Comparison of ENCODE assay signal across 27 cellular contexts in genomic region chr1:220922951-220923350, GRCh38. TPM values are rescaled to one million over a fixed set of nuclear protein-coding genes. Genes with fewer than 3 reads are reported as not detected.
DNase-seq lines count a peak whose midpoint lies in the region; ATAC-seq and TF ChIP-seq lines count a peak whose summit lies in the region.
"Had no signal": no experiment of that assay in that cellular context is flagged by ENCODE, and none has a peak within 500 bp of the region (broad histone marks: within the 10 kb centered on the region; RNA-seq: fewer than 3 reads in every experiment).

No MANE protein-coding gene starts in this region.

- no peak overlapping the region for H3K4me3 ChIP-seq in neural progenitor cell
- H3K4me3 ChIP-seq: cardiac muscle cell, gastrocnemius medialis, GM12878, left ventricle myocardium inferior, pancreas, right atrium auricular region, upper lobe of right lung had no signal

- H3K27ac Mint-ChIP-seq in neural progenitor cell = no peak overlapping the region
- H3K27ac Mint-ChIP-seq: activated CD4-positive, alpha-beta T cell treated with anti-CD3 and anti-CD28 coated beads, Interleukin-2, amount 10 ng/mL, durations not matched to agents 7 days and 5 days; activated naive CD4-positive, alpha-beta T cell treated with anti-CD3 and anti-CD28 coated beads, Interleukin-2, amount 50 U/mL, for 24 hours; activated T-helper 17 cell treated with anti-CD3 and anti-CD28 coated beads, Interleukin-2, amount 50 U/mL, for 72 hours; CD4-positive, alpha-beta memory T cell; natural killer cell; T-helper 2 cell treated with Interferon-gamma antibody and Interleukin-4, amounts not matched to agents 5 μg/mL and 100 μg/mL, for 36 hours had no signal

- H3K9me3 ChIP-seq in neural progenitor cell (ENCODE audit: low read depth) = no peaks in the 10 kb centered on the region
- H3K9me3 ChIP-seq: gastrocnemius medialis, left ventricle myocardium inferior, pancreas, right atrium auricular region, upper lobe of right lung had no signal

- no peak overlapping the region for H3K4me3 Mint-ChIP-seq in neural progenitor cell
- H3K4me3 Mint-ChIP-seq: activated CD4-positive, alpha-beta T cell treated with anti-CD3 and anti-CD28 coated beads, Interleukin-2, amount 10 ng/mL, durations not matched to agents 7 days and 5 days; activated naive CD4-positive, alpha-beta T cell treated with anti-CD3 and anti-CD28 coated beads, Interleukin-2, amount 50 U/mL, for 24 hours; activated T-helper 17 cell treated with anti-CD3 and anti-CD28 coated beads, Interleukin-2, amount 50 U/mL, for 72 hours; CD4-positive, alpha-beta memory T cell; natural killer cell; T-helper 2 cell treated with Interferon-gamma antibody and Interleukin-4, amounts not matched to agents 5 μg/mL and 100 μg/mL, for 36 hours had no signal

- H2AFZ ChIP-seq in neural progenitor cell (replicated peaks) = no peak overlapping the region

- H3K27me3 Mint-ChIP-seq in neural progenitor cell (ENCODE audit: insufficient read depth, low read depth) = no peaks in the 10 kb centered on the region
- H3K27me3 Mint-ChIP-seq: activated CD4-positive, alpha-beta T cell treated with anti-CD3 and anti-CD28 coated beads, Interleukin-2, amount 10 ng/mL, durations not matched to agents 7 days and 5 days had no signal

- peak; percentile 47 for DNase-seq in DMS153 (lab: John Stamatoyannopoulos, UW)
- DNase-seq in DMS153 treated with DMSO at 0.1 percent for 48 hours (lab: John Stamatoyannopoulos, UW; ENCODE audit: unreplicated experiment) = no peak
- DNase-seq in NCI-H2029 treated with DMSO at 0.1 percent for 48 hours (lab: John Stamatoyannopoulos, UW) = peak; percentile 8
- peak; percentile 99 for DNase-seq in NCI-H82 treated with DMSO at 0.1 percent for 48 hours (lab: John Stamatoyannopoulos, UW; ENCODE audit: unreplicated experiment)
- peak; percentile 57 for DNase-seq in neural progenitor cell (ENCODE audit: low spot score)
- DNase-seq in NK-92 treated with Interleukin-12 subunit alpha and Interleukin-12 subunit beta, amount 100 ng/mL, for 24 hours (lab: John Stamatoyannopoulos, UW) = no peak
- DNase-seq: activated CD4-positive, alpha-beta T cell treated with anti-CD3 and anti-CD28 coated beads, Interleukin-2, amount 10 ng/mL, durations not matched to agents 7 days and 5 days; aorta; CD4-positive, alpha-beta memory T cell; gastrocnemius medialis; HCEC 1CT; left ventricle myocardium inferior; midbrain; natural killer cell; NCI-H345; pancreas; upper lobe of right lung had no signal

- H3K4me1 Mint-ChIP-seq in neural progenitor cell = no peaks in the 10 kb centered on the region
- H3K4me1 Mint-ChIP-seq: activated CD4-positive, alpha-beta T cell treated with anti-CD3 and anti-CD28 coated beads, Interleukin-2, amount 10 ng/mL, durations not matched to agents 7 days and 5 days; activated naive CD4-positive, alpha-beta T cell treated with anti-CD3 and anti-CD28 coated beads, Interleukin-2, amount 50 U/mL, for 24 hours; activated T-helper 17 cell treated with anti-CD3 and anti-CD28 coated beads, Interleukin-2, amount 50 U/mL, for 72 hours; CD4-positive, alpha-beta memory T cell; natural killer cell had no signal

- H3K4me2 ChIP-seq in neural progenitor cell = peak overlapping the region; percentile 11

- H4K20me1 ChIP-seq in neural progenitor cell (ENCODE audit: low read depth) = no peaks in the 10 kb centered on the region

- H3K9me3 Mint-ChIP-seq in neural progenitor cell = no peaks in the 10 kb centered on the region
- H3K9me3 Mint-ChIP-seq: activated CD4-positive, alpha-beta T cell treated with anti-CD3 and anti-CD28 coated beads, Interleukin-2, amount 10 ng/mL, durations not matched to agents 7 days and 5 days; activated naive CD4-positive, alpha-beta T cell treated with anti-CD3 and anti-CD28 coated beads, Interleukin-2, amount 50 U/mL, for 24 hours; activated T-helper 17 cell treated with anti-CD3 and anti-CD28 coated beads, Interleukin-2, amount 50 U/mL, for 72 hours; natural killer cell; T-helper 2 cell treated with Interferon-gamma antibody and Interleukin-4, amounts not matched to agents 5 μg/mL and 100 μg/mL, for 36 hours had no signal

- no peaks in the 10 kb centered on the region for H3K79me2 ChIP-seq in neural progenitor cell (ENCODE audit: low read depth)

- no peaks in the 10 kb centered on the region for H3F3A ChIP-seq in neural progenitor cell (ENCODE audit: low read depth)

- H3K36me3 ChIP-seq in neural progenitor cell = no peaks in the 10 kb centered on the region
- H3K36me3 ChIP-seq: cardiac muscle cell, gastrocnemius medialis, left ventricle myocardium inferior, pancreas, right atrium auricular region, upper lobe of right lung had no signal

- H3K36me3 Mint-ChIP-seq in neural progenitor cell = no peaks in the 10 kb centered on the region
- H3K36me3 Mint-ChIP-seq: activated naive CD4-positive, alpha-beta T cell treated with anti-CD3 and anti-CD28 coated beads, Interleukin-2, amount 50 U/mL, for 24 hours; CD4-positive, alpha-beta memory T cell; natural killer cell had no signal

- no peak for TF ChIP-seq CTCF in neural progenitor cell (IDR thresholded peaks at IDR 0.05)

- no peak for ATAC-seq in HG02642 (IDR thresholded peaks at IDR 0.05; ENCODE audit: poor library complexity, unreplicated experiment)
- no peak for ATAC-seq in HG03025 (IDR thresholded peaks at IDR 0.05; ENCODE audit: low FRiP score, unreplicated experiment)
- ATAC-seq: activated T-helper 17 cell treated with anti-CD3 and anti-CD28 coated beads, Interleukin-2, amount 50 U/mL, for 72 hours; GM12878; natural killer cell; pancreas; upper lobe of right lung had no signal

- H3K9ac ChIP-seq in neural progenitor cell = no peak overlapping the region

- H3K27me3 ChIP-seq in neural progenitor cell = no peaks in the 10 kb centered on the region
- H3K27me3 ChIP-seq: cardiac muscle cell, gastrocnemius medialis, pancreas, right atrium auricular region, upper lobe of right lung had no signal

- no peak overlapping the region for H3K27ac ChIP-seq in neural progenitor cell
- H3K27ac ChIP-seq: 22Rv1, cardiac muscle cell, gastrocnemius medialis, left ventricle myocardium inferior, pancreas, right atrium auricular region, upper lobe of right lung, VCaP had no signal

- peaks cover 25% of the 10 kb centered on the region for H3K4me1 ChIP-seq in neural progenitor cell
- H3K4me1 ChIP-seq: left ventricle myocardium inferior, pancreas, right atrium auricular region, upper lobe of right lung had no signal

RNA-seq across cellular contexts. Expression of gene HLX, which starts 43.7 kb away (rescaled TPM):
- 0.12 TPM in 1 of 2 replicates, not detected in the other for total RNA-seq in neural progenitor cell (ENCODE audit: low replicate concordance)

Comparison
In these comparisons a context has a peak if more than half of its experiments do, and no peak if none do; other contexts are left out.
1. DNase-seq: peak in DMS153 (single experiment), NCI-H2029 treated with DMSO at 0.1 percent for 48 hours (single experiment), NCI-H82 treated with DMSO at 0.1 percent for 48 hours (single experiment) and neural progenitor cell (single experiment); none in DMS153 treated with DMSO at 0.1 percent for 48 hours (single experiment) and NK-92 treated with Interleukin-12 subunit alpha and Interleukin-12 subunit beta, amount 100 ng/mL, for 24 hours (single experiment).